ENCODE assay signal across 9 cellular contexts in the genomic region with DNA sequence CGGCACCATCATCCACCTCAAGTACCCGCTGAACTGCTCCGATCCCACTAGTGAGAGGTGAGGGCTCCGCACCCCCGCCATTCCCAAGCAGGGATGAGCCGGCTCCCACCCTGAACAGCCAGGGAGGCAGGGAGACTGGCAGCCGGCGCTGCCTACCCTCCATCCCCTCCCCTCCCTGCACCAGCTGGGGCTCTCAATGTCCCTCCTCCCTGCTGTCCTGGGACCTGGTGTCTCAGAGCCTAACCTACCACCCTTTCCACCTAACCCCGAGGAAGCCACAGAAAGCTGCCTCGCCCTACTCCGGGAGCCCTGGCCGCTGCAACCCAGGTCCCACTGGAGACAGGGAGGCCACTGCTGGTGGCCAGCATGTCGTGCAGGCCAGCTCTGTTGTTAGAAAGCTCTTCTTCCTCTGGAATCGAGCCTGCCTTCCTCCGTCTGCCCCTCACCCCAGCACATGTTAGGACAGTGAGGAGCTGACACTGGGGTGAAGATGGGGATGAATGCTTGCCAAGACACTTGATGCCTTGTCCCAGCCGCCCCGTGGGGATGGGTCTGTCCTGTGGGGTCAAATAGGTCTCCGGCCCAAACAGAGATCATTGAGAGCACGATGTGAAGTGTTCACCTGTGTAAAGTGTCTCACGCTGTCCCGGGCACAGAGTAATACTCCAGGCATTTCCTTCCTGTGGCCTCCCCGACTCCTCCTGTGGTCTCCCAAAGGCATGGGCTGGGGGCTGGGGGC. TPM values are rescaled to one million over a fixed set of nuclear protein-coding genes. Genes with fewer than 3 reads are reported as not detected.
DNase-seq lines count a peak whose midpoint lies in the region; ATAC-seq and TF ChIP-seq lines count a peak whose summit lies in the region.
"Had no signal": no experiment of that assay in that cellular context is flagged by ENCODE, and none has a peak within 500 bp of the region (broad histone marks: within the 10 kb centered on the region; RNA-seq: fewer than 3 reads in every experiment).

No MANE protein-coding gene starts in this region.

- no peak overlapping the region for H3K4me3 Mint-ChIP-seq in Calu3 (ENCODE audit: low read depth, unreplicated experiment)

- H3K4me3 ChIP-seq in DOHH2 (ENCODE audit: low read length) (peak overlapping the region; percentile 73), NB4 (ENCODE audit: low read depth, low read length) (peak overlapping the region; percentile 79), coronary artery (peak overlapping the region; percentile 66), neutrophil (ENCODE audit: low read depth in 1 of 2, low read length in 1 of 2) (peak overlapping the region; percentile 88 to 97)

- no peak overlapping the region for H3K27ac Mint-ChIP-seq in Calu3 (ENCODE audit: unreplicated experiment)

- no peaks in the 10 kb centered on the region for H3F3A ChIP-seq in DOHH2 (ENCODE audit: control insufficient read depth, insufficient read depth)

- peaks cover 10% of the 10 kb centered on the region; the same call in 1 of the 2 replicates for H4K20me1 ChIP-seq in DOHH2 (ENCODE audit: control insufficient read depth, insufficient read depth, low read depth, low read length)

- H3K36me3 ChIP-seq in DOHH2 (ENCODE audit: control insufficient read depth, low read length), result no peaks in the 10 kb centered on the region
- H3K36me3 ChIP-seq in neutrophil, result peaks cover 50% of the 10 kb centered on the region

- intact Hi-C loops in Calu3 (cut with micrococcal nuclease; ENCODE audit: unreplicated experiment), result no loop called here

- H3K9me3 Mint-ChIP-seq in Calu3 (ENCODE audit: low read depth, unreplicated experiment), result no peaks in the 10 kb centered on the region

- peaks cover 13% of the 10 kb centered on the region for H3K4me1 Mint-ChIP-seq in Calu3 (ENCODE audit: low read depth, unreplicated experiment)

- no peak for DNase-seq in NB4 (ENCODE audit: low read depth)
- DNase-seq in coronary artery (ENCODE audit: low spot score), result no peak
- DNase-seq in Calu3, result no peak
- DNase-seq in MV-4-11 (lab: John Stamatoyannopoulos, UW), result no peak
- no peak for DNase-seq in NCI-H1694 treated with DMSO at 0.1 percent for 48 hours (lab: John Stamatoyannopoulos, UW)
- no peak for DNase-seq in omental fat pad (ENCODE audit: low spot score)
- DNase-seq: NCI-H2029 had no signal

- no peaks in the 10 kb centered on the region for H3K9me3 ChIP-seq in DOHH2 (ENCODE audit: control insufficient read depth, insufficient read depth, low read length)
- no peaks in the 10 kb centered on the region for H3K9me3 ChIP-seq in neutrophil

- no peak for ATAC-seq in omental fat pad (ENCODE audit: low FRiP score)

- peak overlapping the region; percentile 98 for H3K4me2 ChIP-seq in DOHH2 (ENCODE audit: low read length)

- TF ChIP-seq CTCF in DOHH2 (IDR thresholded peaks at IDR 0.05; ENCODE audit: low read depth, low read length, poor library complexity, severe bottlenecking), result no peak
- TF ChIP-seq CTCF in NB4 (IDR thresholded peaks at IDR 0.05; ENCODE audit: low read depth, low read length), result no peak
- TF ChIP-seq CTCF in coronary artery (IDR thresholded peaks at IDR 0.05), result no peak
- no peak for TF ChIP-seq CTCF in neutrophil (IDR thresholded peaks at IDR 0.05)
- TF ChIP-seq CTCF in Calu3 (IDR thresholded peaks at IDR 0.05; ENCODE audit: unreplicated experiment), result no peak
- no peak for TF ChIP-seq CTCF in omental fat pad (IDR thresholded peaks at IDR 0.05)

- H3K4me1 ChIP-seq in DOHH2 (ENCODE audit: control insufficient read depth, low read length), result peaks cover 75% of the 10 kb centered on the region
- H3K4me1 ChIP-seq in neutrophil (ENCODE audit: control insufficient read depth in 1 of 2, insufficient read depth in 1 of 2, low read depth in 1 of 2, low read length in 1 of 2), result peaks cover 66 to 85% of the 10 kb centered on the region in 2 experiments

- CTCF ChIA-PET in Calu3 (lab: Charles Lee), result interaction anchor here (0.7 to 1.7 kb wide), 2 partner anchors 10 to 512 kb away, joined by 4 to 5 read pairs; no protein-coding TSS in a partner anchor

- BruUV-seq in Calu3 (replicated peaks; lab: Mats Ljungman, UMichigan), result no TSS peak

- peaks cover 67% of the 10 kb centered on the region for H3K27me3 ChIP-seq in DOHH2 (ENCODE audit: control insufficient read depth, low read length)
- no peaks in the 10 kb centered on the region for H3K27me3 ChIP-seq in neutrophil

- H3K27me3 Mint-ChIP-seq in Calu3 (ENCODE audit: unreplicated experiment), result no peaks in the 10 kb centered on the region

- H3K79me2 ChIP-seq in DOHH2 (ENCODE audit: control insufficient read depth, low read length), result no peaks in the 10 kb centered on the region

- TF ChIP-seq POLR2A in NB4 (IDR thresholded peaks at IDR 0.05; ENCODE audit: extremely low read depth, insufficient read length), result no peak

- peak overlapping the region; percentile 74; the same call in 1 of the 2 replicates for H3K27ac ChIP-seq in DOHH2 (ENCODE audit: low read depth, low read length)
- H3K27ac ChIP-seq in coronary artery, result peak overlapping the region in 1 of 2 donors; percentile 83
- H3K27ac ChIP-seq in neutrophil, result peak overlapping the region; percentile 99

- H3K9me2 ChIP-seq in DOHH2 (replicated peaks; ENCODE audit: control insufficient read depth, low read length), result no peaks in the 10 kb centered on the region

- peaks cover 30% of the 10 kb centered on the region for H3K36me3 Mint-ChIP-seq in Calu3 (ENCODE audit: insufficient read depth, unreplicated experiment)

RNA-seq across cellular contexts. Expression of a gene that starts 1.1 kb away (rescaled TPM):
- total RNA-seq in Calu3 (2022) (42.4 and 46.3 TPM in 2 replicates), omental fat pad (10 to 100 TPM; 19.8 to 42.3 (median 35.9) TPM)

RNA-seq across cellular contexts. Expression of a gene that starts 8.5 kb away (rescaled TPM):
- 96.7 and 103 TPM in 2 replicates for total RNA-seq in Calu3 (2022)
- 100 to 1,000 TPM; 280 to 555 (median 413) TPM for total RNA-seq in omental fat pad

RNA-seq across cellular contexts. Expression of a gene that starts 8.7 kb away (rescaled TPM):
- not detected in 2 replicates for total RNA-seq in Calu3 (2022)
- not detected for total RNA-seq in omental fat pad

RNA-seq across cellular contexts. Expression of a gene that starts 18.2 kb away (rescaled TPM):
- 182 and 195 TPM in 2 replicates for total RNA-seq in Calu3 (2022)
- 100 to 1,000 TPM; 173 to 218 (median 189) TPM for total RNA-seq in omental fat pad

RNA-seq across cellular contexts. Expression of a gene that starts 18.4 kb away (rescaled TPM):
- total RNA-seq in Calu3 (2022), result 73.1 and 80.5 TPM in 2 replicates
- total RNA-seq in omental fat pad, result 10 to 100 TPM; 28.8 to 47.1 (median 30.8) TPM
